9 cellular contexts compared by ENCODE assay signal in the genomic region with DNA sequence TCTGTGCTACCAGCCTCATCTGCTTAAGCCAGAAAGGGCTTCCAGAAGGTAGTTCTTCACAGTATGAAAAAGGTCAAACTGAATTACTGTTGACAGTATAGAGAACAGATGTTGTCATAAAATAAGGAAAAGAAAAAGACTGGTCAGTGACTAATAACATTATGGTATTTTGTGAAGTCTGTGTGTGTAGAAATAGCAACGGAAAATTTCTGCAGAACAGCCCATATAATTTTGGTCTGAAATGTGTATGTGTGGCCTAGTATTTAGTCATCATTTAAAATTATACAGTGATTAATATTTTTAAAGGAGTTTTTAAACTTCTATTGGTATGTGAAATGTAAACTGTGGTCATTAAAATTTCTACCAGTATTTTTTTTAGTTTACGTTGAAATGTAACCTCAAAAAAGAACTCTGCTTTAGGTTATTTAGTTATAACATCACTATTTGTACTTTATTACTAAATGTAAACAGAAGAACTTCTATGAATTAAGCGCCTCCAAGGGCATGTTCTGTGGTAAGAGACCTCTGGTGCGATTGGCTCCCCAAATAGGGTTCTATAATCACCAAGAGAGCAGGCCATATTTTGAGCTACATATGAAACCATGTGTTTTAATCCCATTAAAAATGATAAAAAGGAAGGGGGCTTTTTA. TPM values are rescaled to one million over a fixed set of nuclear protein-coding genes. Genes with fewer than 3 reads are reported as not detected.
A peak's percentile ranks its signal among the peaks of the same experiment; 100 is the strongest.
DNase-seq lines count a peak whose midpoint lies in the region; ATAC-seq lines count a peak whose summit lies in the region.
"Had no signal": no experiment of that assay in that cellular context is flagged by ENCODE, and none has a peak within 500 bp of the region (broad histone marks: within the 10 kb centered on the region; RNA-seq: fewer than 3 reads in every experiment).

No MANE protein-coding gene starts in this region.

- peak overlapping the region; percentile 83 for H3K27ac Mint-ChIP-seq in activated naive CD8-positive, alpha-beta T cell treated with anti-CD3 and anti-CD28 coated beads for 36 hours

- no peak overlapping the region for H3K4me3 Mint-ChIP-seq in activated naive CD8-positive, alpha-beta T cell treated with anti-CD3 and anti-CD28 coated beads for 36 hours

- H3K36me3 Mint-ChIP-seq in activated naive CD8-positive, alpha-beta T cell treated with anti-CD3 and anti-CD28 coated beads for 36 hours, result peaks cover 53% of the 10 kb centered on the region

- peaks cover 75% of the 10 kb centered on the region for H3K4me1 Mint-ChIP-seq in activated naive CD8-positive, alpha-beta T cell treated with anti-CD3 and anti-CD28 coated beads for 36 hours

- no peaks in the 10 kb centered on the region for H3K27me3 Mint-ChIP-seq in activated naive CD8-positive, alpha-beta T cell treated with anti-CD3 and anti-CD28 coated beads for 36 hours

- H3K4me3 ChIP-seq in skin epidermis, result no peak overlapping the region

- ATAC-seq in GM18861 (IDR thresholded peaks at IDR 0.05; ENCODE audit: unreplicated experiment) (peak; percentile 31), HG02938 (IDR thresholded peaks at IDR 0.05; ENCODE audit: unreplicated experiment) (peak; percentile 42), HG03097 (IDR thresholded peaks at IDR 0.05; ENCODE audit: low FRiP score, unreplicated experiment) (no peak)

- H3K27ac ChIP-seq in skin epidermis, result peak overlapping the region in 16 of 21 experiments; percentile 25 to 87 (median 68)
- H3K27ac ChIP-seq: parathyroid adenoma, RWPE1 had no signal

- no peaks in the 10 kb centered on the region for H3K9me3 Mint-ChIP-seq in activated naive CD8-positive, alpha-beta T cell treated with anti-CD3 and anti-CD28 coated beads for 36 hours

- no peak for DNase-seq in activated naive CD8-positive, alpha-beta T cell treated with anti-CD3 and anti-CD28 coated beads for 36 hours
- DNase-seq in SKM-1 treated with dmso at 0.1 percent for 144 hours (lab: John Stamatoyannopoulos, UW; ENCODE audit: unreplicated experiment) (no peak), mesenteric fat pad (ENCODE audit: low spot score) (no peak)

RNA-seq across cellular contexts. Expression of gene GPR183, which starts 3.3 kb away (rescaled TPM):
- 1 to 10 TPM; 4.3 to 4.5 TPM for total RNA-seq in activated naive CD8-positive, alpha-beta T cell treated with anti-CD3 and anti-CD28 coated beads for 36 hours
- total RNA-seq in mesenteric fat pad, result 32.6 TPM

RNA-seq across cellular contexts. Expression of gene GPR18, which starts 52.3 kb away (rescaled TPM):
- 10 to 100 TPM; 16.9 to 17.6 TPM for total RNA-seq in activated naive CD8-positive, alpha-beta T cell treated with anti-CD3 and anti-CD28 coated beads for 36 hours
- total RNA-seq in mesenteric fat pad, result not detected

Comparison
In these comparisons a context has a peak if more than half of its experiments do, and no peak if none do; other contexts are left out.
1. RNA of gene GPR18, which starts 52.3 kb away (total RNA-seq): 16.9 to 17.6 TPM in activated naive CD8-positive, alpha-beta T cell treated with anti-CD3 and anti-CD28 coated beads for 36 hours; not detected in mesenteric fat pad (single experiment); every median in the first group is over 10 times any median in the second.